1 cellular context compared by ENCODE assay signal in the genomic region with DNA sequence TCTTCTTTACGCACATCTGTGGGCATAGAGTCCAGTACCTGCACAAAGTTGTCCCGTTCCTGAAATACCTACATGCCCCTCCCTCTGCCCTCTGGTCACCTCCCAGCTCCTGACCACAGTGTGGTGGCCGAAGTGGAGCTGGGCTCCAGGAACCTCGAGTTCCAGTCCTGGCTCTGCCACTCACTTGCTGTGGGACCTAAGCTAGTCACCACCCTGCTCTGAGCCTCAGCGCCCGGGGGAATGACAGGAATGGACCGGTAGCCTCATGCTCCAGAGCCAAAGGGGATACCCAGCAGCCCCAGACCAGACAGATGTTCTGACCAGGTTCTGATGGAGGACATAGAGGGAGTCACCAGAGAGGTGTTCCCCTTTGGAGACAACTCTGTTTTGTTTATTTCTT.
TF ChIP-seq lines count a peak whose summit lies in the region.

No MANE protein-coding gene starts in this region.

TF ChIP-seq in SK-N-SH, 30 proteins besides CTCF, POLR2A, EP300 and RAD21 (continued from another document):
- TF ChIP-seq, protein P1, sequence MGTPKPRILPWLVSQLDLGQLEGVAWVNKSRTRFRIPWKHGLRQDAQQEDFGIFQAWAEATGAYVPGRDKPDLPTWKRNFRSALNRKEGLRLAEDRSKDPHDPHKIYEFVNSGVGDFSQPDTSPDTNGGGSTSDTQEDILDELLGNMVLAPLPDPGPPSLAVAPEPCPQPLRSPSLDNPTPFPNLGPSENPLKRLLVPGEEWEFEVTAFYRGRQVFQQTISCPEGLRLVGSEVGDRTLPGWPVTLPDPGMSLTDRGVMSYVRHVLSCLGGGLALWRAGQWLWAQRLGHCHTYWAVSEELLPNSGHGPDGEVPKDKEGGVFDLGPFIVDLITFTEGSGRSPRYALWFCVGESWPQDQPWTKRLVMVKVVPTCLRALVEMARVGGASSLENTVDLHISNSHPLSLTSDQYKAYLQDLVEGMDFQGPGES (IDR thresholded peaks at IDR 0.05; ENCODE audit: low read depth, low read length), result no peak
- TF ChIP-seq, protein P2, sequence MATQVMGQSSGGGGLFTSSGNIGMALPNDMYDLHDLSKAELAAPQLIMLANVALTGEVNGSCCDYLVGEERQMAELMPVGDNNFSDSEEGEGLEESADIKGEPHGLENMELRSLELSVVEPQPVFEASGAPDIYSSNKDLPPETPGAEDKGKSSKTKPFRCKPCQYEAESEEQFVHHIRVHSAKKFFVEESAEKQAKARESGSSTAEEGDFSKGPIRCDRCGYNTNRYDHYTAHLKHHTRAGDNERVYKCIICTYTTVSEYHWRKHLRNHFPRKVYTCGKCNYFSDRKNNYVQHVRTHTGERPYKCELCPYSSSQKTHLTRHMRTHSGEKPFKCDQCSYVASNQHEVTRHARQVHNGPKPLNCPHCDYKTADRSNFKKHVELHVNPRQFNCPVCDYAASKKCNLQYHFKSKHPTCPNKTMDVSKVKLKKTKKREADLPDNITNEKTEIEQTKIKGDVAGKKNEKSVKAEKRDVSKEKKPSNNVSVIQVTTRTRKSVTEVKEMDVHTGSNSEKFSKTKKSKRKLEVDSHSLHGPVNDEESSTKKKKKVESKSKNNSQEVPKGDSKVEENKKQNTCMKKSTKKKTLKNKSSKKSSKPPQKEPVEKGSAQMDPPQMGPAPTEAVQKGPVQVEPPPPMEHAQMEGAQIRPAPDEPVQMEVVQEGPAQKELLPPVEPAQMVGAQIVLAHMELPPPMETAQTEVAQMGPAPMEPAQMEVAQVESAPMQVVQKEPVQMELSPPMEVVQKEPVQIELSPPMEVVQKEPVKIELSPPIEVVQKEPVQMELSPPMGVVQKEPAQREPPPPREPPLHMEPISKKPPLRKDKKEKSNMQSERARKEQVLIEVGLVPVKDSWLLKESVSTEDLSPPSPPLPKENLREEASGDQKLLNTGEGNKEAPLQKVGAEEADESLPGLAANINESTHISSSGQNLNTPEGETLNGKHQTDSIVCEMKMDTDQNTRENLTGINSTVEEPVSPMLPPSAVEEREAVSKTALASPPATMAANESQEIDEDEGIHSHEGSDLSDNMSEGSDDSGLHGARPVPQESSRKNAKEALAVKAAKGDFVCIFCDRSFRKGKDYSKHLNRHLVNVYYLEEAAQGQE (IDR thresholded peaks at IDR 0.05; ENCODE audit: low read depth, low read length), result no peak
- TF ChIP-seq FOXJ3 (CRISPR knock-in tag; IDR thresholded peaks at IDR 0.05), result no peak
- no peak for TF ChIP-seq TEAD4 (IDR thresholded peaks at IDR 0.05; ENCODE audit: borderline replicate concordance, insufficient read depth)
- TF ChIP-seq, protein P3, sequence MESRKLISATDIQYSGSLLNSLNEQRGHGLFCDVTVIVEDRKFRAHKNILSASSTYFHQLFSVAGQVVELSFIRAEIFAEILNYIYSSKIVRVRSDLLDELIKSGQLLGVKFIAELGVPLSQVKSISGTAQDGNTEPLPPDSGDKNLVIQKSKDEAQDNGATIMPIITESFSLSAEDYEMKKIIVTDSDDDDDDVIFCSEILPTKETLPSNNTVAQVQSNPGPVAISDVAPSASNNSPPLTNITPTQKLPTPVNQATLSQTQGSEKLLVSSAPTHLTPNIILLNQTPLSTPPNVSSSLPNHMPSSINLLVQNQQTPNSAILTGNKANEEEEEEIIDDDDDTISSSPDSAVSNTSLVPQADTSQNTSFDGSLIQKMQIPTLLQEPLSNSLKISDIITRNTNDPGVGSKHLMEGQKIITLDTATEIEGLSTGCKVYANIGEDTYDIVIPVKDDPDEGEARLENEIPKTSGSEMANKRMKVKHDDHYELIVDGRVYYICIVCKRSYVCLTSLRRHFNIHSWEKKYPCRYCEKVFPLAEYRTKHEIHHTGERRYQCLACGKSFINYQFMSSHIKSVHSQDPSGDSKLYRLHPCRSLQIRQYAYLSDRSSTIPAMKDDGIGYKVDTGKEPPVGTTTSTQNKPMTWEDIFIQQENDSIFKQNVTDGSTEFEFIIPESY (IDR thresholded peaks at IDR 0.05; ENCODE audit: borderline replicate concordance, low read depth), result no peak
- no peak for TF ChIP-seq POLR2AphosphoS5 (IDR thresholded peaks at IDR 0.05; ENCODE audit: low read depth, low read length)
- TF ChIP-seq MXI1 (IDR thresholded peaks at IDR 0.05; ENCODE audit: low read depth, low read length), result no peak
- TF ChIP-seq CHD2 (IDR thresholded peaks at IDR 0.05; ENCODE audit: low read length, partially characterized antibody), result no peak
- no peak for TF ChIP-seq EZH2phosphoT487 (IDR thresholded peaks at IDR 0.05; ENCODE audit: borderline replicate concordance, low read depth)
- TF ChIP-seq, protein P4, sequence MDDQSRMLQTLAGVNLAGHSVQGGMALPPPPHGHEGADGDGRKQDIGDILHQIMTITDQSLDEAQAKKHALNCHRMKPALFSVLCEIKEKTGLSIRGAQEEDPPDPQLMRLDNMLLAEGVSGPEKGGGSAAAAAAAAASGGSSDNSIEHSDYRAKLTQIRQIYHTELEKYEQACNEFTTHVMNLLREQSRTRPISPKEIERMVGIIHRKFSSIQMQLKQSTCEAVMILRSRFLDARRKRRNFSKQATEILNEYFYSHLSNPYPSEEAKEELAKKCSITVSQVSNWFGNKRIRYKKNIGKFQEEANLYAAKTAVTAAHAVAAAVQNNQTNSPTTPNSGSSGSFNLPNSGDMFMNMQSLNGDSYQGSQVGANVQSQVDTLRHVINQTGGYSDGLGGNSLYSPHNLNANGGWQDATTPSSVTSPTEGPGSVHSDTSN (IDR thresholded peaks at IDR 0.05), result no peak
- TF ChIP-seq RCOR1 (IDR thresholded peaks at IDR 0.05; ENCODE audit: low read length), result no peak
TF ChIP-seq in SK-N-SH: peak in this region for 0.
